13 cellular contexts compared by ENCODE assay signal in the genomic region with DNA sequence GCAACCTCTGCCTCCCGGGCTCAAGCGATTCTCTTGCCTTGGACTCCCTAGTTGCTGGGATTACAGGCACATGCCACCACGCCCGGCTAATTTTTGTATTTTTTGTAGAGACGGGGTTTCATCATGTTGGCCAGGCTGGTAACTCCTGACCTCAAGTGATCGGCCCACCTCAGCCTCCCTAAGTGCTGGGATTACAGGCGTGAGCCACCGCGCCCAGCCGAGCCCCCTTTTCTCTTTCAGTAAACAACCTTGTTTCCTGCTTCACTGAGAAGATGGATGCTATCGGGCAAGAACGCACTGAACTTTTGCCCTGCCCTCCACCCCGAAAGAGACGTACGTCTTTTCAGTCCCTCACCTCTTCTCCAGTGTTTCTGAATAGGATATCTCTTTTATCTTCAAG. TPM values are rescaled to one million over a fixed set of nuclear protein-coding genes. Genes with fewer than 3 reads are reported as not detected.
"Had no signal": no experiment of that assay in that cellular context is flagged by ENCODE, and none has a peak within 500 bp of the region (broad histone marks: within the 10 kb centered on the region; RNA-seq: fewer than 3 reads in every experiment).

No MANE protein-coding gene starts in this region.

RNA-seq across cellular contexts. Expression of a gene that starts 59.6 kb away (rescaled TPM):
- total RNA-seq: activated B cell treated with CpG ODN at 0.5 μM for 24 hours; activated CD4-positive, alpha-beta memory T cell treated with anti-CD3 and anti-CD28 coated beads for 36 hours; activated CD4-positive, alpha-beta T cell treated with anti-CD3 and anti-CD28 coated beads for 36 hours; activated CD4-positive, alpha-beta T cell treated with anti-CD3 and anti-CD28 coated beads, Interleukin-2, amount 10 ng/mL, durations not matched to agents 24 days and 14 days; activated CD4-positive, alpha-beta T cell treated with anti-CD3 and anti-CD28 coated beads, Interleukin-2, amount 10 ng/mL, durations not matched to agents 7 days and 5 days; activated CD8-positive, alpha-beta memory T cell treated with anti-CD3 and anti-CD28 coated beads for 36 hours; activated CD8-positive, alpha-beta memory T cell treated with anti-CD3 and anti-CD28 coated beads, Interleukin-2, amount 10 ng/mL, durations not matched to agents 7 days and 5 days; activated CD8-positive, alpha-beta T cell treated with anti-CD3 and anti-CD28 coated beads for 36 hours; activated CD8-positive, alpha-beta T cell treated with anti-CD3 and anti-CD28 coated beads, Interleukin-2, amount 10 ng/mL, durations not matched to agents 7 days and 5 days; T-cell; T-helper 1 cell treated with Interleukin-12 subunit alpha and Interleukin-12 subunit beta and Interleukin-4 antibody, amounts not matched to agents 30 ng/mL and 1 ng/mL, for 36 hours; T-helper 17 cell; T-helper 2 cell treated with Interferon-gamma antibody and Interleukin-4, amounts not matched to agents 100 ng/mL and 5 ng/mL, for 36 hours had no signal
